In the genomic region with DNA sequence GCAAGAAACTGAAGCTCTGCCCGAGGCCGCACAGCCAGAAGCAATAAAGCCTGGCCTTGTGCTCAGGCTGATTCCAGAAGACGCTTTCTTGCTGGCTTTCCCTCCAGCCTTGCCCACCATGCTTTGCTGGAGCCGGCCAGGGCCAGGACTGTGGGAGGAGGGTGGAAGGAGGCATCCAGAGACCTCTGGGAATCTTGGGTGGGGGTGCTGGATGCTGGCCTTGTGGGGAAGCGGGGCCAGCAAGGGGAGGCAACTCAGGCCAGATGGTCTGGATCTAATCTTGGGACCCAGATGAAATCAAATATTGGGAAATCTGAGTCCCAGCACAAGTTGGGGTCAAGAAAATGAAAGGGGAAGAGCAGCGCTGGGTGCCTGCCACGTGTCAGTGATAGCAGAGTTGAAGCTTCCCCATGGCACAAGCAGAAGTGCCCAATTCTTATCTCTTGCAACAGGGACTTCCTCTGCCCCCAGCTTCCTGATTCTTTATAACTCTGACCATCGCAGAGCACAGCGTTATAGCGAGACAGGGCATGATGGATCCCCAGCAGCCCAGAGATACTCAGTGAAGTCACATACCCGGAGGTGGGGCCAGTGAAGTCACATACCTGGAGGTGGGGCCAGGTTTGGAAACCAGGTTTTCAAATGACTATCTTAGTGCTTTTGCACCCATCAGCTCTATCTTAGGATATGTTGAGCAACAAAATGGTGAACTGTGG, we compare ENCODE assay signal across 11 cellular contexts. TPM values are rescaled to one million over a fixed set of nuclear protein-coding genes. Genes with fewer than 3 reads are reported as not detected.
DNase-seq lines count a peak whose midpoint lies in the region; ATAC-seq and TF ChIP-seq lines count a peak whose summit lies in the region.
"Had no signal": no experiment of that assay in that cellular context is flagged by ENCODE, and none has a peak within 500 bp of the region (broad histone marks: within the 10 kb centered on the region; RNA-seq: fewer than 3 reads in every experiment).

No MANE protein-coding gene starts in this region.

- no peak for ATAC-seq in GM21367 (IDR thresholded peaks at IDR 0.05; ENCODE audit: unreplicated experiment)

- no peak overlapping the region for H3K4me3 ChIP-seq in NB4 (ENCODE audit: low read depth, low read length)
- H3K4me3 ChIP-seq: PC-9 had no signal

- no peaks in the 10 kb centered on the region for H3K36me3 Mint-ChIP-seq in chondrocyte (ENCODE audit: low read depth)

- TF ChIP-seq POLR2A in NB4 (IDR thresholded peaks at IDR 0.05; ENCODE audit: extremely low read depth, insufficient read length), result no peak

- H3K27me3 Mint-ChIP-seq in chondrocyte (ENCODE audit: low read depth), result no peaks in the 10 kb centered on the region

- TF ChIP-seq CTCF in NB4 (IDR thresholded peaks at IDR 0.05; ENCODE audit: low read depth, low read length) (no peak), chondrocyte (IDR thresholded peaks at IDR 0.05) (no peak)

- H3K4me3 Mint-ChIP-seq in chondrocyte (ENCODE audit: unreplicated experiment), result no peak overlapping the region
- H3K4me3 Mint-ChIP-seq: endodermal cell had no signal

- no peaks in the 10 kb centered on the region for H3K4me1 Mint-ChIP-seq in chondrocyte (ENCODE audit: low read depth)
- H3K4me1 Mint-ChIP-seq: endodermal cell had no signal

- H3K9me3 Mint-ChIP-seq in chondrocyte (ENCODE audit: low read depth), result no peaks in the 10 kb centered on the region
- H3K9me3 Mint-ChIP-seq: endodermal cell had no signal

- no peak overlapping the region for H3K27ac Mint-ChIP-seq in chondrocyte (ENCODE audit: unreplicated experiment)
- H3K27ac Mint-ChIP-seq: endodermal cell had no signal

- DNase-seq in GDM1 (lab: John Stamatoyannopoulos, UW) (peak; percentile 79), NB4 (ENCODE audit: low read depth) (peak; percentile 91), chondrocyte (ENCODE audit: low spot score) (peak; percentile 20), AG20443 (ENCODE audit: low spot score) (no peak), NCI-H524 treated with DMSO at 0.1 percent for 48 hours (lab: John Stamatoyannopoulos, UW) (no peak)
- DNase-seq in stimulated activated CD4-positive, alpha-beta T cell treated with anti-CD3 and anti-CD28 coated beads, Interleukin-15, amount 100 ng/mL, for 24 hours, result peak; percentile 49
- DNase-seq: DMS79, endodermal cell, NCI-H2081 treated with DMSO at 0.1 percent for 48 hours, PC-9 had no signal

RNA-seq across cellular contexts. Expression of a gene that starts 6.4 kb away (rescaled TPM):
- total RNA-seq in chondrocyte, result 27.0 to 34.9 TPM (median 27.4 TPM) in 3 replicates

RNA-seq across cellular contexts. Expression of a gene that starts 14.8 kb away (rescaled TPM):
- total RNA-seq in chondrocyte, result 3.2 to 5.0 TPM (median 3.3 TPM) in 3 replicates

RNA-seq across cellular contexts. Expression of a gene that starts 21.8 kb away (rescaled TPM):
- total RNA-seq in chondrocyte, result 25.6 to 41.4 TPM (median 29.3 TPM) in 3 replicates

RNA-seq across cellular contexts. Expression of a gene that starts 21.9 kb away (rescaled TPM):
- total RNA-seq in chondrocyte, result 19.4 to 30.4 TPM (median 20.7 TPM) in 3 replicates

RNA-seq across cellular contexts. Expression of a gene that starts 30.0 kb away (rescaled TPM):
- total RNA-seq in chondrocyte, result not detected in 3 replicates
- total RNA-seq: PC-9 had no signal

Comparison
In these comparisons a context has a peak if more than half of its experiments do, and no peak if none do; other contexts are left out.
1. DNase-seq: peak in GDM1 (single experiment), NB4 (single experiment), chondrocyte (single experiment) and stimulated activated CD4-positive, alpha-beta T cell treated with anti-CD3 and anti-CD28 coated beads, Interleukin-15, amount 100 ng/mL, for 24 hours (single experiment); none in AG20443 (single experiment) and NCI-H524 treated with DMSO at 0.1 percent for 48 hours (single experiment).